9 cellular contexts compared by ENCODE assay signal in the genomic region with DNA sequence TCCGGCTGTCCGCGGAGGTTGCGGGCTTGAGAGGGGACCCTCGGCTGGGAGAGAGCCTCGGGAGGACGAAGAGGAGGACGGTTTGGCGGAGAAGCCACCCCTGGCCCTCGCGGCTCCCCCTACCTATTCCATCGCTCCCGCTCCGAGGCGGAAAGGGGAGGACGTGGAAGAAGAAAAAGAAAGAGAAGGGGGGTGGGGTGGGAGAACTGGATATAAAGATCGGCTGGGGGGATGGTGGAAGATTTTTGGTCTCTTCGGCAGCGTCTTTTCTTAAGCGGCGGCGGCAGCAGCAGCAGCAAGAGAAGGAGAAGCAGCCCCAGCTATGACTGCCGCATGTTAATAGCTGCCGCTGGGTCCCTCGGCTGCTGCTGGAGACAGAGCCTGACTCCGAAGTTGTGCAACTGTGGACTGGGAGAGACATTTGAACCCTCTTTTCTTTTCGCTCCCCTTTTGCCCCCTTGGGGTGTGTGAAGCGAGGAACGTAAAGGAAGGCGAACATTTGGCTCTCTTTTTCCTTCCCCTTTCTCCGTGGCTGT. TPM values are rescaled to one million over a fixed set of nuclear protein-coding genes. Genes with fewer than 3 reads are reported as not detected.
DNase-seq lines count a peak whose midpoint lies in the region; ATAC-seq and TF ChIP-seq lines count a peak whose summit lies in the region.
"Had no signal": no experiment of that assay in that cellular context is flagged by ENCODE, and none has a peak within 500 bp of the region (broad histone marks: within the 10 kb centered on the region; RNA-seq: fewer than 3 reads in every experiment).

No MANE protein-coding gene starts in this region.

- H3K4me1 Mint-ChIP-seq in MCF 10A (ENCODE audit: insufficient read depth, unreplicated experiment), result peaks cover 22% of the 10 kb centered on the region
- H3K4me1 Mint-ChIP-seq: CD4-positive, CD25-positive, alpha-beta regulatory T cell had no signal

- peak overlapping the region; percentile 76 to 84 for H3K4me3 ChIP-seq in stomach smooth muscle (ENCODE audit: low read length in 2 of 2)

- CTCF ChIA-PET in MCF 10A (lab: Yijun Ruan, JAX), result interaction anchor here (1.0 kb wide), 1 partner anchor 1443 kb away, joined by 3 read pairs; no protein-coding TSS in a partner anchor

- H3K27ac ChIP-seq in stomach smooth muscle (ENCODE audit: low read length), result no peak overlapping the region

- no peak for TF ChIP-seq CTCF in MCF 10A (IDR thresholded peaks at IDR 0.05; ENCODE audit: unreplicated experiment)

- no peaks in the 10 kb centered on the region for H3K9me3 ChIP-seq in stomach smooth muscle (ENCODE audit: control insufficient read depth in 2 of 2, low read length in 2 of 2)

- POLR2A ChIA-PET in MCF 10A (lab: Yijun Ruan, JAX), result interaction anchor here (0.6 to 1.1 kb wide), 4 partner anchors 10 to 756 kb away, joined by 3 to 5 read pairs (median 3); no protein-coding TSS in a partner anchor

- BruUV-seq in MCF 10A (replicated peaks; lab: Mats Ljungman, UMichigan), result no TSS peak

- H3K27me3 ChIP-seq in stomach smooth muscle (ENCODE audit: control insufficient read depth in 1 of 2, insufficient read depth in 2 of 2, low read length in 2 of 2), result peaks cover 15 to 37% of the 10 kb centered on the region in 2 donors

- no peaks in the 10 kb centered on the region for H3K36me3 ChIP-seq in stomach smooth muscle (ENCODE audit: control insufficient read depth in 2 of 2, insufficient read depth in 2 of 2, low read length in 2 of 2)

- peak overlapping the region in 1 of 2 donors; percentile 23 for H3K9ac ChIP-seq in stomach smooth muscle (ENCODE audit: low read length in 2 of 2)

- ATAC-seq in HG03025 (IDR thresholded peaks at IDR 0.05; ENCODE audit: low FRiP score, unreplicated experiment), result no peak

- intact Hi-C loops in MCF 10A (cut with micrococcal nuclease), result loop anchor here (5.0 to 10.0 kb wide), 3 partner anchors 264 to 1444 kb away; no protein-coding TSS in a partner anchor

- H3K36me3 Mint-ChIP-seq in MCF 10A (ENCODE audit: insufficient read depth, unreplicated experiment), result no peaks in the 10 kb centered on the region
- H3K36me3 Mint-ChIP-seq: CD4-positive, CD25-positive, alpha-beta regulatory T cell had no signal

- no peaks in the 10 kb centered on the region for H3K27me3 Mint-ChIP-seq in MCF 10A (ENCODE audit: insufficient read depth, unreplicated experiment)

- H3K4me1 ChIP-seq in stomach smooth muscle (ENCODE audit: control insufficient read depth, insufficient read depth, low read length), result peaks cover 12% of the 10 kb centered on the region

- no peaks in the 10 kb centered on the region for H3K9me3 Mint-ChIP-seq in MCF 10A (ENCODE audit: unreplicated experiment)

- no peak overlapping the region for H3K27ac Mint-ChIP-seq in MCF 10A (ENCODE audit: low read depth, unreplicated experiment)
- H3K27ac Mint-ChIP-seq: CD4-positive, CD25-positive, alpha-beta regulatory T cell had no signal

- DNase-seq in NCI-H748 (lab: John Stamatoyannopoulos, UW; ENCODE audit: unreplicated experiment), result peak; percentile 62
- no peak for DNase-seq in NCI-H748 treated with DMSO at 0.1 percent for 48 hours (lab: John Stamatoyannopoulos, UW)
- peak; percentile 56 for DNase-seq in MCF 10A (ENCODE audit: unreplicated experiment)
- DNase-seq in islet precursor cell, result peak; percentile 78
- no peak for DNase-seq in GM19238 (ENCODE audit: insufficient read length, low spot score)
- no peak for DNase-seq in activated naive CD4-positive, alpha-beta T cell (lab: John Stamatoyannopoulos, UW)
- DNase-seq: CD4-positive, CD25-positive, alpha-beta regulatory T cell had no signal

- peak overlapping the region; percentile 79 for H3K4me3 Mint-ChIP-seq in MCF 10A (ENCODE audit: unreplicated experiment)

RNA-seq across cellular contexts. Expression of a gene that starts 0.9 kb away (rescaled TPM):
- total RNA-seq in MCF 10A (2022), result 3.5 and 3.6 TPM in 2 replicates
- total RNA-seq: CD4-positive, CD25-positive, alpha-beta regulatory T cell had no signal

Comparison
In these comparisons a context has a peak if more than half of its experiments do, and no peak if none do; other contexts are left out.
1. DNase-seq: peak in NCI-H748 (single experiment), MCF 10A (single experiment) and islet precursor cell (single experiment); none in NCI-H748 treated with DMSO at 0.1 percent for 48 hours (single experiment), GM19238 (single experiment) and activated naive CD4-positive, alpha-beta T cell (0 of 4).